In genomic region chr2:74205586-74205985, GRCh38 we compare ENCODE assay signal across 8 cellular contexts. TPM values are rescaled to one million over a fixed set of nuclear protein-coding genes. Genes with fewer than 3 reads are reported as not detected.
A peak's percentile ranks its signal among the peaks of the same experiment; 100 is the strongest.
DNase-seq lines count a peak whose midpoint lies in the region; ATAC-seq, FAIRE-seq and TF ChIP-seq lines count a peak whose summit lies in the region.

No MANE protein-coding gene starts in this region.

- H3K27me3 ChIP-seq in ascending aorta (no peaks in the 10 kb centered on the region), osteoblast (ENCODE audit: insufficient read depth, low read length) (no peaks in the 10 kb centered on the region)

- H3K4me2 ChIP-seq in osteoblast (ENCODE audit: insufficient read depth, low read length), result no peak overlapping the region

- peaks cover 22 to 41% (median 27%) of the 10 kb centered on the region in 3 donors for H3K4me1 Mint-ChIP-seq in IgD-negative memory B cell

- H3K36me3 Mint-ChIP-seq in IgD-negative memory B cell, result peaks cover 9% of the 10 kb centered on the region

- H3K4me1 ChIP-seq in ascending aorta (peaks cover 30 to 79% of the 10 kb centered on the region in 2 donors), osteoblast (ENCODE audit: insufficient read depth, low read length) (peaks cover 29% of the 10 kb centered on the region), kidney (ENCODE audit: control insufficient read depth in 1 of 2, insufficient read depth in 1 of 2, low read depth in 1 of 2, low read length in 2 of 2) (peaks cover 0 to 4% of the 10 kb centered on the region in 2 donors)

- intact Hi-C loops in ascending aorta (cut with DNase I) (no loop called here), kidney (cut with DNase I) (no loop called here)

- FAIRE-seq in kidney (lab: Jason Lieb, UNC), result no peak

- ATAC-seq in GM19043 (IDR thresholded peaks at IDR 0.05; ENCODE audit: low read depth, unreplicated experiment) (peak; percentile 26), HG02678 (IDR thresholded peaks at IDR 0.05; ENCODE audit: unreplicated experiment) (no peak)

- H2AFZ ChIP-seq in osteoblast (ENCODE audit: low read length), result no peak overlapping the region

- no peaks in the 10 kb centered on the region for H3K9me3 ChIP-seq in ascending aorta
- H3K9me3 ChIP-seq in osteoblast (ENCODE audit: low read depth, low read length), result no peaks in the 10 kb centered on the region
- H3K9me3 ChIP-seq in kidney (ENCODE audit: control insufficient read depth in 1 of 2, low read length in 2 of 2), result no peaks in the 10 kb centered on the region

- peak overlapping the region; percentile 58 to 93 (median 87) for H3K27ac Mint-ChIP-seq in IgD-negative memory B cell

- no peaks in the 10 kb centered on the region for H3K27me3 Mint-ChIP-seq in IgD-negative memory B cell

- peak overlapping the region; percentile 50 to 92 (median 58) for H3K4me3 Mint-ChIP-seq in IgD-negative memory B cell

- no peak overlapping the region for H3K9ac ChIP-seq in kidney (ENCODE audit: low read length in 2 of 2)

- peaks cover 20 to 51% of the 10 kb centered on the region in 2 donors for H3K36me3 ChIP-seq in ascending aorta
- H3K36me3 ChIP-seq in osteoblast (ENCODE audit: insufficient read depth, low read length), result peaks cover 39% of the 10 kb centered on the region
- H3K36me3 ChIP-seq in kidney (ENCODE audit: control insufficient read depth in 1 of 2, insufficient read depth in 2 of 2, low read length in 2 of 2), result no peaks in the 10 kb centered on the region

- TF ChIP-seq CTCF in ascending aorta (IDR thresholded peaks at IDR 0.05) (no peak), osteoblast (IDR thresholded peaks at IDR 0.05; ENCODE audit: extremely low read depth, low read depth, low read length) (no peak), kidney (IDR thresholded peaks at IDR 0.05; ENCODE audit: borderline replicate concordance, extremely low read depth, insufficient read depth) (no peak)

- H3K9me3 Mint-ChIP-seq in IgD-negative memory B cell, result no peaks in the 10 kb centered on the region

- H3K4me3 ChIP-seq in ascending aorta (no peak overlapping the region), osteoblast (ENCODE audit: insufficient read depth, low read length) (no peak overlapping the region), kidney (ENCODE audit: low read length in 2 of 2) (no peak overlapping the region)

- peaks cover 77% of the 10 kb centered on the region for H3K79me2 ChIP-seq in osteoblast (ENCODE audit: insufficient read depth, low read length)

- H4K20me1 ChIP-seq in osteoblast (ENCODE audit: insufficient read depth, low read length), result peaks cover 26% of the 10 kb centered on the region

- H3K27ac ChIP-seq in ascending aorta, result peak overlapping the region; percentile 37 to 67
- peak overlapping the region; percentile 70 for H3K27ac ChIP-seq in osteoblast (ENCODE audit: low read depth, low read length)
- no peak overlapping the region for H3K27ac ChIP-seq in kidney (ENCODE audit: low read depth in 2 of 2, low read length in 2 of 2)

- peak in 1 of 2 donors; percentile 45 for DNase-seq in ascending aorta (ENCODE audit: low spot score in 2 of 2)
- no peak for DNase-seq in osteoblast (ENCODE audit: insufficient read length, low spot score, missing footprints)
- DNase-seq in NCI-H1105 (lab: John Stamatoyannopoulos, UW), result no peak
- no peak for DNase-seq in germinal center (ENCODE audit: low spot score)
- no peak for DNase-seq in kidney

RNA-seq across cellular contexts. Expression of gene MTHFD2, which starts 7.2 kb away (rescaled TPM):
- polyA plus RNA-seq in IgD-negative memory B cell, result 6.0 TPM
- 31.7 TPM for total RNA-seq in ascending aorta
- 261 and 268 TPM in 2 replicates for total RNA-seq in osteoblast
- total RNA-seq in kidney, result 69.6 TPM
- polyA plus RNA-seq in kidney (ENCODE audit: insufficient read depth, low read depth, low replicate concordance), result 19.0 TPM

RNA-seq across cellular contexts. Expression of gene MOB1A, which starts 26.9 kb away (rescaled TPM):
- polyA plus RNA-seq in IgD-negative memory B cell (196 TPM), kidney (ENCODE audit: insufficient read depth, low read depth, low replicate concordance) (36.2 TPM)
- total RNA-seq in ascending aorta (56.8 TPM), osteoblast (122 and 133 TPM in 2 replicates), kidney (117 TPM)

RNA-seq across cellular contexts. Expression of gene BOLA3, which starts 57.9 kb away (rescaled TPM):
- polyA plus RNA-seq in IgD-negative memory B cell, result 44.5 TPM
- total RNA-seq in ascending aorta, result 47.3 TPM
- total RNA-seq in osteoblast, result 17.4 and 17.7 TPM in 2 replicates
- total RNA-seq in kidney, result 28.1 TPM
- polyA plus RNA-seq in kidney (ENCODE audit: insufficient read depth, low read depth, low replicate concordance), result 155 TPM

Comparison
In these comparisons a context has a peak if more than half of its experiments do, and no peak if none do; other contexts are left out.
1. H3K27ac ChIP-seq: peak in ascending aorta (2 of 2) and osteoblast (single experiment); none in kidney (0 of 2).